Comparison of ENCODE assay signal across 1 cellular context in the genomic region with DNA sequence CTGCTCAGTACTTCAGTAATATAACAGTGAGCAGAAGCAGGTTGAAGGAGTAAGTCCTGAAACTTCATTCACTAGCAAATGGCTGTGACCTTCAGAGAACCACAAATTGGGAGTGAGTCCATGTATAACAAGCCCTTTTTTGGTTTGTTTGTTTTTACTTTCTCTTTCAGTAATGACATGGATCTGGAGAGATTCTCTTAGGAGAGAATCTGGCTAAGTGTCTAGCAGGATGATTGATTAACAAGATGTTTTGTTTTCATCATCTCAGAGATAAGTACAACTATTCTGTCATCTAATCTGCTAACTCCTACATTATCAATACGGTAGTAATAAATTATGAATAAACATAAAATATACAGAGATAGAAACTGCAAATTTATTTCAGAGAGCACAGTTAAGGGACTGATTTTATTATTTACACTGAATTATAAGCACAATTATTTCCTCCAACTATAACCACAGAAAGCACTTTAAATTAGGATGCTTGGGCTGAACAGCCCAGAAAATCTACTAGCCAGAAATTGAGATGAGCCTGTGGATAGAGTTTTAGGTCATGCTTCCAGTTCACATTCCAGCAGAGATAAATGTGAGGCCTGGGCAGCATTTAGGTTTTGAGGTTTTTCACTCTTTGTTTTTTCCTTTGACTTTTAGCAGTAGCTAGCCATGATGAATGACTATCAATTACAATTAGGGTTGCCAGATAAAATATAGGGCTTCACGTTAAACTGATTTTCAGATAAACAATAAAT.
TF ChIP-seq lines count a peak whose summit lies in the region.

No MANE protein-coding gene starts in this region.

TF ChIP-seq in HepG2, 621 proteins besides CTCF, POLR2A, EP300 and RAD21 (continued from another document):
- no peak for TF ChIP-seq CEBPB (IDR thresholded peaks at IDR 0.05; ENCODE audit: borderline replicate concordance, low read depth, low read length)
- no peak for TF ChIP-seq ZSCAN31 (CRISPR knock-in tag; IDR thresholded peaks at IDR 0.05; ENCODE audit: low read depth)
- TF ChIP-seq SALL1 (CRISPR knock-in tag; IDR thresholded peaks at IDR 0.05) = no peak
TF ChIP-seq in HepG2: peak in this region for 0.
